ENCODE assay signal across 8 cellular contexts in the genomic region with DNA sequence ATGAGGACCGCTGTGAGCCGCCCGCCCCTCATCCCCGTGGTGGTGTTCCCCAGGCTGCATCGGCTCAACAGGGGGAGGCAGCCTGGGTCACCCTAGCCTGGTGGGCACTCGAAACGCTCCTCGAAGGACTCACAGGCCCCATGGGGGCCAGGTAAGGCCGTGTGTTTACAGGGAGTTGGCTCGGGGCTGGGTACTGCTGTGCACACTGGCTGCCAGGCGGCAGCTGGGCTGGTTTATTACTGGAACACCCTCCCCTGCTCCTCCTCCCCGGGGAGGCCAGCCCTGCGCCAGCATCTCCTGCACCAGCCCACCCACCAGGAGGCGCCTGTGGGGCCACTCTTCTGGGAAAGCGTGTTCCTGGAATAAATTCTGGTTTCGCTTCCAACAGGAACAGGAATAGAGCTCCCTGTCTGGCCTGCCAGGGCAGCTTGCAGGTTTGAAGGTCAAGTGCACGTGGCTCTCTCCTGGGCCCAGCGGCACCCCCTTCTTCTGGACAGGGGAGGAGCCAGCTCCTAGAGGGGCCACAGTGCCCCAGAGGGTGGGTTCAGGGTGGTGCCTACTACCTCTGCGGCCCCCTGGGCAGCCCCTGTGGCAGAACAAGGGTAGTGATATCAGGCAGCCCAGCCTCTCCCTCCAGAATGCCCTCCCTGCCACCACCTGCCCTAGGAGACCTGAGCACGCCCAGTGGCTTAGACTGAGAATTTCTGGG. TPM values are rescaled to one million over a fixed set of nuclear protein-coding genes. Genes with fewer than 3 reads are reported as not detected.
DNase-seq lines count a peak whose midpoint lies in the region; ATAC-seq and TF ChIP-seq lines count a peak whose summit lies in the region.

No MANE protein-coding gene starts in this region.

- H3K27ac Mint-ChIP-seq in stimulated activated effector memory CD8-positive, alpha-beta T cell treated with anti-CD3 and anti-CD28 coated beads, Interleukin-12 subunit alpha, Interleukin-12 subunit beta, amount 100 ng/mL, for 72 hours = peak overlapping the region; percentile 60
- no peak overlapping the region for H3K27ac Mint-ChIP-seq in naive thymus-derived CD8-positive, alpha-beta T cell

- peaks cover 0 to 8% (median 3%) of the 10 kb centered on the region in 5 donors for H3K27me3 Mint-ChIP-seq in naive thymus-derived CD8-positive, alpha-beta T cell

- peaks cover 22% of the 10 kb centered on the region for H3K4me1 Mint-ChIP-seq in stimulated activated effector memory CD8-positive, alpha-beta T cell treated with anti-CD3 and anti-CD28 coated beads, Interleukin-12 subunit alpha, Interleukin-12 subunit beta, amount 100 ng/mL, for 72 hours
- peaks cover 0 to 7% (median 6%) of the 10 kb centered on the region in 4 donors for H3K4me1 Mint-ChIP-seq in naive thymus-derived CD8-positive, alpha-beta T cell

- H3K4me3 ChIP-seq in astrocyte of the cerebellum (ENCODE audit: low read depth, low read length) = no peak overlapping the region

- POLR2A ChIA-PET in naive thymus-derived CD8-positive, alpha-beta T cell (lab: Charles Lee) = no interaction called here

- peak; percentile 39 for DNase-seq in stimulated activated CD4-positive, alpha-beta T cell treated with anti-CD3 and anti-CD28 coated beads, Interleukin-15, amount 100 ng/mL, for 24 hours
- DNase-seq in stimulated activated CD4-positive, alpha-beta T cell treated with anti-CD3 and anti-CD28 coated beads, Interleukin-4, amount 100 ng/mL, for 24 hours = no peak
- DNase-seq in NCI-H510A treated with DMSO at 0.1 percent for 48 hours (lab: John Stamatoyannopoulos, UW) (peak; percentile 72), astrocyte of the cerebellum (ENCODE audit: low read depth) (no peak), inferior parietal cortex (ENCODE audit: extremely low spot score) (peak; percentile 55)
- no peak for DNase-seq in stimulated activated effector memory CD8-positive, alpha-beta T cell treated with anti-CD3 and anti-CD28 coated beads, Interleukin-12 subunit alpha, Interleukin-12 subunit beta, amount 100 ng/mL, for 72 hours (ENCODE audit: low spot score in 2 of 2)
- DNase-seq in naive thymus-derived CD8-positive, alpha-beta T cell = no peak

- peak; percentile 42 for ATAC-seq in stimulated activated effector memory CD8-positive, alpha-beta T cell treated with anti-CD3 and anti-CD28 coated beads, Interleukin-12 subunit alpha, Interleukin-12 subunit beta, amount 100 ng/mL, for 72 hours
- ATAC-seq in naive thymus-derived CD8-positive, alpha-beta T cell = no peak
- no peak for ATAC-seq in GM19452 (IDR thresholded peaks at IDR 0.05; ENCODE audit: unreplicated experiment)

- no peak overlapping the region for H3K4me3 Mint-ChIP-seq in stimulated activated effector memory CD8-positive, alpha-beta T cell treated with anti-CD3 and anti-CD28 coated beads, Interleukin-12 subunit alpha, Interleukin-12 subunit beta, amount 100 ng/mL, for 72 hours
- H3K4me3 Mint-ChIP-seq in naive thymus-derived CD8-positive, alpha-beta T cell = no peak overlapping the region

- no peaks in the 10 kb centered on the region for H3K9me3 Mint-ChIP-seq in stimulated activated effector memory CD8-positive, alpha-beta T cell treated with anti-CD3 and anti-CD28 coated beads, Interleukin-12 subunit alpha, Interleukin-12 subunit beta, amount 100 ng/mL, for 72 hours
- no peaks in the 10 kb centered on the region for H3K9me3 Mint-ChIP-seq in naive thymus-derived CD8-positive, alpha-beta T cell

- peaks cover 4% of the 10 kb centered on the region for H3K36me3 Mint-ChIP-seq in stimulated activated effector memory CD8-positive, alpha-beta T cell treated with anti-CD3 and anti-CD28 coated beads, Interleukin-12 subunit alpha, Interleukin-12 subunit beta, amount 100 ng/mL, for 72 hours
- peaks cover 0 to 10% (median 0%) of the 10 kb centered on the region in 3 donors for H3K36me3 Mint-ChIP-seq in naive thymus-derived CD8-positive, alpha-beta T cell

- in situ Hi-C loops in astrocyte of the cerebellum (cut with HindIII; ENCODE audit: low sequenced_read_pairs) = no loop called here

- peak; percentile 36 for TF ChIP-seq CTCF in astrocyte of the cerebellum (IDR thresholded peaks at IDR 0.05; ENCODE audit: low read depth, low read length, missing control alignments)

RNA-seq across cellular contexts. Expression of gene MCRIP1, which starts 11.3 kb away (rescaled TPM):
- total RNA-seq in naive thymus-derived CD8-positive, alpha-beta T cell = 10 to 100 TPM; 58.4 to 59.0 TPM
- 10 to 100 TPM; 49.5 to 61.8 (median 55.0) TPM for polyA plus RNA-seq in naive thymus-derived CD8-positive, alpha-beta T cell

RNA-seq across cellular contexts. Expression of gene PPP1R27, which starts 13.1 kb away (rescaled TPM):
- not detected for total RNA-seq in naive thymus-derived CD8-positive, alpha-beta T cell
- polyA plus RNA-seq in naive thymus-derived CD8-positive, alpha-beta T cell = under 1 TPM in 1 of 3 donors, not detected in 2; 0.11 TPM

RNA-seq across cellular contexts. Expression of gene GCGR, which starts 17.8 kb away (rescaled TPM):
- not detected for total RNA-seq in naive thymus-derived CD8-positive, alpha-beta T cell
- not detected for polyA plus RNA-seq in naive thymus-derived CD8-positive, alpha-beta T cell

RNA-seq across cellular contexts. Expression of gene P4HB, which starts 38.6 kb away (rescaled TPM):
- total RNA-seq in naive thymus-derived CD8-positive, alpha-beta T cell = 100 to 1,000 TPM; 181 to 190 TPM
- polyA plus RNA-seq in naive thymus-derived CD8-positive, alpha-beta T cell = 100 to 1,000 TPM; 166 to 191 (median 191) TPM

RNA-seq across cellular contexts. Expression of gene ARHGDIA, which starts 49.4 kb away (rescaled TPM):
- total RNA-seq in naive thymus-derived CD8-positive, alpha-beta T cell = 100 to 1,000 TPM; 317 to 343 TPM
- 100 to 1,000 TPM in 1 of 3 donors, 10 to 100 TPM in 2; 55.1 to 102 (median 87.2) TPM for polyA plus RNA-seq in naive thymus-derived CD8-positive, alpha-beta T cell

Comparison
In these comparisons a context has a peak if more than half of its experiments do, and no peak if none do; other contexts are left out.
1. DNase-seq: peak in stimulated activated CD4-positive, alpha-beta T cell treated with anti-CD3 and anti-CD28 coated beads, Interleukin-15, amount 100 ng/mL, for 24 hours (single experiment), NCI-H510A treated with DMSO at 0.1 percent for 48 hours (single experiment) and inferior parietal cortex (single experiment); none in stimulated activated CD4-positive, alpha-beta T cell treated with anti-CD3 and anti-CD28 coated beads, Interleukin-4, amount 100 ng/mL, for 24 hours (single experiment), astrocyte of the cerebellum (single experiment), stimulated activated effector memory CD8-positive, alpha-beta T cell treated with anti-CD3 and anti-CD28 coated beads, Interleukin-12 subunit alpha, Interleukin-12 subunit beta, amount 100 ng/mL, for 72 hours (0 of 2) and naive thymus-derived CD8-positive, alpha-beta T cell (0 of 10).